17 cellular contexts compared by ENCODE assay signal in the genomic region with DNA sequence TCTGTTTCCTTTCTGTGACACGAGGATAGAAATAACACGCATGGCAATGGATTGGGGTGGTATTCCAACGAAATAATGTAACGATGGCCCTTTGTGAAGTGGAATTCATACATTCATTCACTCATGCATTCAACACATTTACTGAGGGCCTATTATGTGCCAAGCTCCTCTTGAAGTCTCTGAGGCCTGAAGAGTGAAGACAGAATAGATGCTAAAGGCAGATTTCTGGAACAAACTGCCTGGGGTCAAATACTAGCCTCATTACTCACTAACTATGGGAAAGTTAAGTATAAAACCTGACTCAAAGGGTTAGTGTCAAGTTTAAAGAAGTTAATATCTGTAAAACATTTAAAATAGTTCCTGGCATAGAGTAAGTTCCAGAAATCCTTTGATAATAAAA.
DNase-seq lines count a peak whose midpoint lies in the region; TF ChIP-seq lines count a peak whose summit lies in the region.
"Had no signal": no experiment of that assay in that cellular context is flagged by ENCODE, and none has a peak within 500 bp of the region (broad histone marks: within the 10 kb centered on the region; RNA-seq: fewer than 3 reads in every experiment).

No MANE protein-coding gene starts in this region.

- CTCF ChIA-PET in mammary epithelial cell (lab: Charles Lee; ENCODE audit: low non-redundant PET): no interaction called here

- intact Hi-C loops in mammary epithelial cell (cut with micrococcal nuclease) (no loop called here), head of caudate nucleus (cut with DNase I) (no loop called here)

- BruUV-seq in mammary epithelial cell (replicated peaks; lab: Mats Ljungman, UMichigan): no TSS peak

- H3K36me3 ChIP-seq in ACC112 (ENCODE audit: insufficient read depth, low read length) (no peaks in the 10 kb centered on the region), mammary epithelial cell (ENCODE audit: insufficient read depth, low read length) (no peaks in the 10 kb centered on the region), kidney epithelial cell (ENCODE audit: control insufficient read depth, insufficient read depth, low read length) (no peaks in the 10 kb centered on the region), tibial nerve (no peaks in the 10 kb centered on the region)
- H3K36me3 ChIP-seq: colonic mucosa, thyroid gland had no signal

- no peak overlapping the region for H3K9ac ChIP-seq in mammary epithelial cell (ENCODE audit: insufficient read depth, low read length)

- no peaks in the 10 kb centered on the region for H4K20me1 ChIP-seq in mammary epithelial cell (ENCODE audit: insufficient read depth, low read length)

- no peak for TF ChIP-seq EP300 in tibial nerve (IDR thresholded peaks at IDR 0.05)

- H3K79me2 ChIP-seq in ACC112 (ENCODE audit: control insufficient read depth, insufficient read depth, low read length, unreplicated experiment) (no peaks in the 10 kb centered on the region), mammary epithelial cell (ENCODE audit: insufficient read depth, low read length) (no peaks in the 10 kb centered on the region)

- no peak for TF ChIP-seq POLR2A in tibial nerve (IDR thresholded peaks at IDR 0.05)

- DNase-seq in HS-5 (ENCODE audit: low read depth) (peak; percentile 48), mammary epithelial cell (peak; percentile 63), kidney epithelial cell (ENCODE audit: low read depth) (peak; percentile 69), HuH-7.5 (ENCODE audit: low spot score) (no peak), tibial nerve (ENCODE audit: low spot score in 2 of 2) (no peak), head of caudate nucleus (no peak), NOMO-1 treated with dmso at 0.1 percent for 144 hours (lab: John Stamatoyannopoulos, UW; ENCODE audit: unreplicated experiment) (no peak)
- DNase-seq: colonic mucosa, hippocampal formation, left cardiac atrium, NCI-H1105 treated with DMSO at 0.1 percent for 48 hours, NCI-H774, small intestine, thyroid gland had no signal

- no peak overlapping the region for H3K4me3 ChIP-seq in ACC112 (ENCODE audit: low read depth, low read length)
- no peak overlapping the region for H3K4me3 ChIP-seq in mammary epithelial cell (replicated peaks in 1 of 3; ENCODE audit: insufficient read depth in 1 of 3, low read depth in 2 of 3, low read length in 3 of 3)
- no peak overlapping the region for H3K4me3 ChIP-seq in kidney epithelial cell (ENCODE audit: low read depth, low read length)
- H3K4me3 ChIP-seq in tibial nerve: no peak overlapping the region
- H3K4me3 ChIP-seq: colonic mucosa, thyroid gland had no signal

- peak overlapping the region; percentile 82 for H3K27ac ChIP-seq in ACC112 (ENCODE audit: low read depth, low read length)
- no peak overlapping the region for H3K27ac ChIP-seq in mammary epithelial cell (ENCODE audit: insufficient read depth, low read depth, low read length)
- no peak overlapping the region for H3K27ac ChIP-seq in tibial nerve
- H3K27ac ChIP-seq: colonic mucosa, HL-60, thyroid gland, VCaP had no signal

- peaks cover 17% of the 10 kb centered on the region for H3K4me1 ChIP-seq in ACC112 (ENCODE audit: control insufficient read depth, insufficient read depth, low read length, unreplicated experiment)
- H3K4me1 ChIP-seq in mammary epithelial cell (ENCODE audit: insufficient read depth, low read length): no peaks in the 10 kb centered on the region
- H3K4me1 ChIP-seq in tibial nerve: no peaks in the 10 kb centered on the region
- H3K4me1 ChIP-seq: colonic mucosa, thyroid gland had no signal

- TF ChIP-seq CTCF in mammary epithelial cell (conservative IDR thresholded peaks at IDR 0.05 in 1 of 2, IDR thresholded peaks at IDR 0.05 in 1 of 2; ENCODE audit: extremely low read depth in 1 of 2, insufficient read depth in 1 of 2, low read depth in 1 of 2, low read length in 2 of 2) (no peak), kidney epithelial cell (IDR thresholded peaks at IDR 0.05; ENCODE audit: insufficient read depth, low read length, poor library complexity, severe bottlenecking) (no peak), tibial nerve (IDR thresholded peaks at IDR 0.05) (no peak)

- in situ Hi-C loops in mammary epithelial cell (cut with MboI; ENCODE audit: low sequenced_read_pairs in 2 of 2): no loop called here

- WGBS in mammary epithelial cell (ENCODE audit: low coverage, missing lambda C conversion rate): 100% methylated on average over 4 of the region's 4 CpGs
- WGBS in tibial nerve, 2 donors: 61 to 73% methylated on average over 4 of the region's 4 CpGs

- H2AFZ ChIP-seq in ACC112 (ENCODE audit: low read length, unreplicated experiment) (no peak overlapping the region), mammary epithelial cell (ENCODE audit: low read depth, low read length) (no peak overlapping the region)

- H3K27me3 ChIP-seq in ACC112 (ENCODE audit: insufficient read depth, low read length) (no peaks in the 10 kb centered on the region), mammary epithelial cell (ENCODE audit: insufficient read depth, low read length) (no peaks in the 10 kb centered on the region), kidney epithelial cell (ENCODE audit: control insufficient read depth, insufficient read depth, low read length) (no peaks in the 10 kb centered on the region), tibial nerve (no peaks in the 10 kb centered on the region)
- H3K27me3 ChIP-seq: colonic mucosa, thyroid gland had no signal

- H3K9me3 ChIP-seq in mammary epithelial cell (replicated peaks; ENCODE audit: insufficient read depth, low read length) (no peaks in the 10 kb centered on the region), tibial nerve (no peaks in the 10 kb centered on the region)
- H3K9me3 ChIP-seq: colonic mucosa, thyroid gland had no signal

- dilution Hi-C loops in mammary epithelial cell (cut with HindIII; ENCODE audit: low sequenced_read_pairs): loop anchor here (5.0 kb wide), 1 partner anchor 43 kb away; no protein-coding TSS in a partner anchor

- no peak overlapping the region for H3K4me2 ChIP-seq in mammary epithelial cell (ENCODE audit: insufficient read depth, low read depth, low read length)

Comparison
In these comparisons a context has a peak if more than half of its experiments do, and no peak if none do; other contexts are left out.
1. DNase-seq: peak in HS-5 (single experiment), mammary epithelial cell (single experiment) and kidney epithelial cell (single experiment); none in HuH-7.5 (single experiment), tibial nerve (0 of 2), head of caudate nucleus (0 of 42) and NOMO-1 treated with dmso at 0.1 percent for 144 hours (single experiment).